ENCODE assay signal across 23 cellular contexts in the genomic region with DNA sequence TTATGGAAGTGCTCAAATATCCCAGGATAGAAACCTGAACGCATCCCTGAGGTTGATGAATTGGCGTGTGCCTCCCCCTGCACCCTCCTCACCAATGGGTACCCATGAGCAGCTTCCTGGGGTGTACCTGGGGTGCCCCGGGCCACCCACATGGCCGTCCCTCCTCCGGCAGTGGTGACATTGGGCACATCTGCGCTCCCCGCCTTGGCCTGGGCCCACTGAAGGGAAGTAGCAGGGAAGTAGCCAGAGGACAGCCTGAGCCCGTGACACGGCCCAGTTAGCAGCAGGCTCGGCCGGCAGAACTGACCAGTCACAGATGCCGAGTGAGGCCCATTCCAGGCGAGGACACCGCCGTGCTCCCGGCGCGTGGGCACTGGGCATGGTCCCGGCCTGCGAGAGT. TPM values are rescaled to one million over a fixed set of nuclear protein-coding genes. Genes with fewer than 3 reads are reported as not detected.
"Had no signal": no experiment of that assay in that cellular context is flagged by ENCODE, and none has a peak within 500 bp of the region (broad histone marks: within the 10 kb centered on the region; RNA-seq: fewer than 3 reads in every experiment).

No MANE protein-coding gene starts in this region.

- H3K4me3 ChIP-seq: dorsolateral prefrontal cortex, heart left ventricle, prostate gland, smooth muscle cell, tibial artery had no signal

- H3K4me1 ChIP-seq: heart left ventricle, parathyroid adenoma, prostate gland, tibial artery had no signal

- H3K27ac ChIP-seq: dorsolateral prefrontal cortex, heart left ventricle, parathyroid adenoma, prostate gland, tibial artery had no signal

- H3K4me3 Mint-ChIP-seq: natural killer cell; neural crest cell; stimulated activated effector memory CD8-positive, alpha-beta T cell treated with anti-CD3 and anti-CD28 coated beads, Interleukin-12 subunit alpha, Interleukin-12 subunit beta, amount 100 ng/mL, for 72 hours had no signal

- H3K9me3 ChIP-seq: heart left ventricle, prostate gland, tibial artery had no signal

- H3K36me3 ChIP-seq: heart left ventricle, prostate gland, tibial artery had no signal

- DNase-seq: central memory CD4-positive, alpha-beta T cell; cortex of kidney; dorsolateral prefrontal cortex; effector CD8-positive, alpha-beta T cell; hippocampal formation; left colon; natural killer cell; nucleus accumbens; stimulated activated CD4-positive, alpha-beta T cell treated with anti-CD3 and anti-CD28 coated beads, Interleukin-4, amount 100 ng/mL, for 1 hour; stimulated activated CD8-positive, alpha-beta memory T cell treated with anti-CD3 and anti-CD28 coated beads, Interleukin-4, amount 100 ng/mL, for 48 hours; stimulated activated naive CD8-positive, alpha-beta T cell treated with anti-CD3 and anti-CD28 coated beads, Interleukin-15, Interleukin-2, amounts not matched to agents 100 U/mL and 50 U/mL, for 24 hours had no signal

- H3K9me3 Mint-ChIP-seq: natural killer cell; neural crest cell; stimulated activated effector memory CD8-positive, alpha-beta T cell treated with anti-CD3 and anti-CD28 coated beads, Interleukin-12 subunit alpha, Interleukin-12 subunit beta, amount 100 ng/mL, for 72 hours had no signal

- H3K36me3 Mint-ChIP-seq: natural killer cell; stimulated activated effector memory CD8-positive, alpha-beta T cell treated with anti-CD3 and anti-CD28 coated beads, Interleukin-12 subunit alpha, Interleukin-12 subunit beta, amount 100 ng/mL, for 72 hours had no signal

- ATAC-seq: heart left ventricle; left colon; natural killer cell; stimulated activated effector memory CD8-positive, alpha-beta T cell treated with anti-CD3 and anti-CD28 coated beads, Interleukin-12 subunit alpha, Interleukin-12 subunit beta, amount 100 ng/mL, for 72 hours; stimulated activated naive CD8-positive, alpha-beta T cell treated with anti-CD3 and anti-CD28 coated beads, Interleukin-15, Interleukin-2, amounts not matched to agents 100 U/mL and 50 U/mL, for 24 hours had no signal

- FAIRE-seq: frontal cortex had no signal

- H3K27me3 ChIP-seq: dorsolateral prefrontal cortex, heart left ventricle, tibial artery had no signal

- H3K27ac Mint-ChIP-seq: natural killer cell; stimulated activated effector memory CD8-positive, alpha-beta T cell treated with anti-CD3 and anti-CD28 coated beads, Interleukin-12 subunit alpha, Interleukin-12 subunit beta, amount 100 ng/mL, for 72 hours had no signal

- H3K4me1 Mint-ChIP-seq: natural killer cell; neural crest cell; stimulated activated effector memory CD8-positive, alpha-beta T cell treated with anti-CD3 and anti-CD28 coated beads, Interleukin-12 subunit alpha, Interleukin-12 subunit beta, amount 100 ng/mL, for 72 hours had no signal

RNA-seq across cellular contexts. Expression of a gene that starts 33.8 kb away (rescaled TPM):
- total RNA-seq: natural killer cell had no signal

RNA-seq across cellular contexts. Expression of a gene that starts 44.4 kb away (rescaled TPM):
- total RNA-seq: frontal cortex, glomerular endothelial cell, kidney epithelial cell, neural crest cell, renal cortical epithelial cell, temporal lobe had no signal
